Comparison of ENCODE assay signal across 2 cellular contexts in the genomic region with DNA sequence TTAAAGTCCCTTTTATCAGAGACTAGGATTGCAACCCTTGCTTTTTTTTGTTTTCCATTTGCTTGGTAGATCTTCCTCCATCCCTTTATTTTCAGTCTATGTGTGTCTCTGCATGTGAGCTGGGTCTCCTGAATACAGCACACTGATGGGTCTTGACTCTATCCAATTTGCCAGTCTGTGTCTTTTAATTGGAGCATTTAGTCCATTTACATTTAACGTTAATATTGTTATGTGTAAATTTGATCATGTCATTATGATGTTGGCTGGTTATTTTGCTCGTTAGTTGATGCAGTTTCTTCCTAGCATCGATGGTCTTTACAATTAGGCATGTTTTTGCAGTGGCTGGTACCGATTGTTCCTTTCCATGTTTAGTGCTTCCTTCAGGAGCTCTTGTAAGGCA. TPM values are rescaled to one million over a fixed set of nuclear protein-coding genes. Genes with fewer than 3 reads are reported as not detected.
"Had no signal": no experiment of that assay in that cellular context is flagged by ENCODE, and none has a peak within 500 bp of the region (broad histone marks: within the 10 kb centered on the region; RNA-seq: fewer than 3 reads in every experiment).

No MANE protein-coding gene starts in this region.

RNA-seq across cellular contexts. Expression of gene OAS3, which starts 18.9 kb away (rescaled TPM):
- polyA plus RNA-seq: cardiac muscle cell had no signal

RNA-seq across cellular contexts. Expression of gene OAS2, which starts 21.2 kb away (rescaled TPM):
- total RNA-seq: cardiac muscle cell had no signal
- polyA plus RNA-seq: cardiac muscle cell had no signal

RNA-seq across cellular contexts. Expression of gene OAS1, which starts 50.4 kb away (rescaled TPM):
- total RNA-seq: cardiac muscle cell, chondrocyte had no signal
- polyA plus RNA-seq: cardiac muscle cell had no signal
